10 cellular contexts compared by ENCODE assay signal in genomic region chr3:43223670-43224364, GRCh38.
DNase-seq lines count a peak whose midpoint lies in the region; ATAC-seq, FAIRE-seq and TF ChIP-seq lines count a peak whose summit lies in the region.
"Had no signal": no experiment of that assay in that cellular context is flagged by ENCODE, and none has a peak within 500 bp of the region (broad histone marks: within the 10 kb centered on the region; RNA-seq: fewer than 3 reads in every experiment).

No MANE protein-coding gene starts in this region.

- H3K4me3 ChIP-seq in GM12865 (ENCODE audit: low read depth, low read length): no peak overlapping the region
- no peak overlapping the region for H3K4me3 ChIP-seq in OCI-LY7 (ENCODE audit: low read depth, low read length, poor library complexity, severe bottlenecking)
- H3K4me3 ChIP-seq in parathyroid adenoma (ENCODE audit: low read depth, low read length): no peak overlapping the region

- no peak overlapping the region for H2AFZ ChIP-seq in OCI-LY7 (ENCODE audit: low read length)
- H2AFZ ChIP-seq in parathyroid adenoma: no peak overlapping the region

- no peaks in the 10 kb centered on the region for H3K36me3 ChIP-seq in OCI-LY7 (ENCODE audit: insufficient read depth, low read length)
- no peaks in the 10 kb centered on the region for H3K36me3 ChIP-seq in parathyroid adenoma (ENCODE audit: control insufficient read depth, insufficient read depth, low read length)

- intact Hi-C loops in OCI-LY7 (cut with micrococcal nuclease; ENCODE audit: unreplicated experiment): loop anchor here (2.0 to 10.0 kb wide), 2 partner anchors 155 to 281 kb away; no protein-coding TSS in a partner anchor

- CTCF ChIA-PET in OCI-LY7 (lab: Charles Lee; ENCODE audit: unreplicated experiment): no interaction called here

- H3K9ac ChIP-seq in parathyroid adenoma: no peak overlapping the region

- no peaks in the 10 kb centered on the region for H3K9me2 ChIP-seq in OCI-LY7 (ENCODE audit: insufficient read depth, low read length)

- H3K27ac ChIP-seq in OCI-LY7 (ENCODE audit: low read depth, low read length, poor library complexity, severe bottlenecking) (no peak overlapping the region), parathyroid adenoma (no peak overlapping the region)

- H3K79me2 ChIP-seq in OCI-LY7 (ENCODE audit: insufficient read depth, low read depth, low read length) (no peaks in the 10 kb centered on the region), parathyroid adenoma (no peaks in the 10 kb centered on the region)

- no peak for DNase-seq in GM12865 (ENCODE audit: low read depth)
- DNase-seq in OCI-LY7 (ENCODE audit: low spot score): peak; percentile 4
- DNase-seq in NCI-H82 treated with DMSO at 0.1 percent for 48 hours (lab: John Stamatoyannopoulos, UW; ENCODE audit: unreplicated experiment): no peak
- DNase-seq: activated T-cell treated with anti-CD3 and anti-CD28 coated beads, Interleukin-2, amount 50 U/mL, for 72 hours; foreskin melanocyte; SHP77 treated with DMSO at 0.1 percent for 48 hours had no signal

- FAIRE-seq in endometrium (lab: Jason Lieb, UNC): peak; percentile 80

- BruUV-seq in OCI-LY7 (replicated peaks; lab: Mats Ljungman, UMichigan): no TSS peak

- POLR2A ChIA-PET in OCI-LY7 (lab: Charles Lee): interaction anchor here (0.6 to 0.8 kb wide), 6 partner anchors 9 to 1417 kb away, joined by 3 to 6 read pairs (median 4); no protein-coding TSS in a partner anchor

- H3K4me1 ChIP-seq in OCI-LY7 (ENCODE audit: insufficient read depth, low read length, poor library complexity, severe bottlenecking) (no peaks in the 10 kb centered on the region), parathyroid adenoma (no peaks in the 10 kb centered on the region)

- no peaks in the 10 kb centered on the region for H3K27me3 ChIP-seq in parathyroid adenoma (ENCODE audit: control insufficient read depth, insufficient read depth, low read length)

- ATAC-seq in HG03457 (IDR thresholded peaks at IDR 0.05; ENCODE audit: unreplicated experiment): no peak
- ATAC-seq in HG02678 (IDR thresholded peaks at IDR 0.05; ENCODE audit: unreplicated experiment): no peak
- ATAC-seq: activated T-cell treated with anti-CD3 and anti-CD28 coated beads, Interleukin-2, amount 50 U/mL, for 72 hours had no signal

- H3K9me3 ChIP-seq in OCI-LY7 (ENCODE audit: low read length) (no peaks in the 10 kb centered on the region), parathyroid adenoma (ENCODE audit: control insufficient read depth, low read length) (no peaks in the 10 kb centered on the region)

- no peaks in the 10 kb centered on the region for H4K20me1 ChIP-seq in OCI-LY7 (ENCODE audit: insufficient read depth, low read length)

- H3K4me2 ChIP-seq in OCI-LY7 (ENCODE audit: low read length): no peak overlapping the region
- no peak overlapping the region for H3K4me2 ChIP-seq in parathyroid adenoma (ENCODE audit: low read length)

- TF ChIP-seq CTCF in GM12865 (IDR thresholded peaks at IDR 0.05; ENCODE audit: insufficient read depth, low read depth, low read length, missing control alignments): peak; percentile 17
- TF ChIP-seq CTCF in OCI-LY7 (conservative IDR thresholded peaks at IDR 0.05; ENCODE audit: low read length): peak; percentile 67
- TF ChIP-seq CTCF in parathyroid adenoma (IDR thresholded peaks at IDR 0.05): peak; percentile 39

Comparison
In these comparisons a context has a peak if more than half of its experiments do, and no peak if none do; other contexts are left out.
1. CTCF ChIP-seq: peak in every context shown above with its lines; median percentile 67 in OCI-LY7; 39 in parathyroid adenoma; 17 in GM12865.